6 cellular contexts compared by ENCODE assay signal in the genomic region with DNA sequence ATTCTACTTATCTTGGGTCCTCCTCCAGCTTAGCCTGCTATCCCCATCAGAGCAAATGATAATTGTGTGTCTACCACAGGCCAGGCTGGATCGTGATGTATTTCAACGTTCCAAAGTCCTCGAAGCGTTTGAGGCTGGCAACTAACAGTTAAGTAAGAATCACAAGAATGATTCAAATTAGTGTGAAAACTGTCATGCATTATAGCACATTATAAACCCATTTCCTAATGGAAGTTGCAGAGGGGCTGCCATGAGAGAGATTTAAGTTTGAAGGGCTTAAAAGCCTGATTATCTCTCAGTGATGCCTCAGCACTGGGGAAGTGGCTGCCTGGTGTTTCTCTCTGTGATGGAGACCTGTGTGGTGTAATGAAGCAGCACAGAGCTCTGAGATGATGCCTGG.
"Had no signal": no experiment of that assay in that cellular context is flagged by ENCODE, and none has a peak within 500 bp of the region (broad histone marks: within the 10 kb centered on the region; RNA-seq: fewer than 3 reads in every experiment).

No MANE protein-coding gene starts in this region.

- ATAC-seq: GM23338, HepG2 had no signal

- H2AFZ ChIP-seq: GM23338 had no signal

- H3K4me2 ChIP-seq: GM23338 had no signal

- DNase-seq: H9, HCEC 1CT had no signal

- H3K4me1 Mint-ChIP-seq: GM23338 had no signal

- H3K27ac Mint-ChIP-seq: GM23338, H9, IgD-negative memory B cell had no signal

- H3K4me3 Mint-ChIP-seq: GM23338, H9, IgD-negative memory B cell had no signal

- H3K9me3 Mint-ChIP-seq: GM23338, H9 had no signal

- H3K4me3 ChIP-seq: GM23338 had no signal

- H3K27ac ChIP-seq: HL-60 had no signal
